In the genomic region with DNA sequence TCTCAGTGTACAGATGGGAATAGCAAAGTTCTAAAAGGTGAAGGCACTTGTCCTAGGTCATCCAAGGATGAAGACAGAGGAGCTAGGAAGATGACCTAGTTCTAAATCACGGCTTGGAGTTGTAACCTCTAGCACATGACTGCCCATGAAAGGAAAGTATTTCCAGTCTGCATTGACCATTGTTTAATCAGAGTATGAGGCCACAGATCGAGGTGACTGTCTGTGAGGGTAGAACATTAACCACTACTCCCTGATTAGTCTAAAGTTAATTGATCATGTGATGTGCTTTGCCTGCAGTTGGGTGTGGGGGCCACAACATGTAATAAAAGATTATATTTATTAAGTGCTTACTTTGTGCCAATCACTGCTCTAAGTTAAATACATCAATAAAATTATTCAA, we compare ENCODE assay signal across 8 cellular contexts. TPM values are rescaled to one million over a fixed set of nuclear protein-coding genes. Genes with fewer than 3 reads are reported as not detected.
DNase-seq lines count a peak whose midpoint lies in the region; ATAC-seq lines count a peak whose summit lies in the region.

No MANE protein-coding gene starts in this region.

- intact Hi-C loops in activated T-helper 2 cell treated with anti-CD3 and anti-CD28 coated beads, Interferon-gamma antibody, Interleukin-2, Interleukin-4, amounts not matched to agents 10 μg/mL and 5 μg/mL and 100 μg/mL, durations not matched to agents 14 hours and 24 hours and 36 hours (cut with micrococcal nuclease), result loop anchor here (2.0 to 10.0 kb wide), 4 partner anchors 22 to 398 kb away; a partner anchor contains a TSS

- no peaks in the 10 kb centered on the region for H3K27me3 ChIP-seq in HAP-1 (ENCODE audit: low read depth)

- ATAC-seq in HG02981 (IDR thresholded peaks at IDR 0.05; ENCODE audit: unreplicated experiment) (peak; percentile 63), left lobe of liver (no peak)
- peak; percentile 42 to 50 for ATAC-seq in stimulated activated naive B cell treated with anti-CD40 and anti-IgM and Interleukin-4, amounts not matched to agents 10 μg/mL and 1 μg/mL and 100 μg/mL, for 72 hours (replicated peaks)

- H3K36me3 Mint-ChIP-seq in T-helper 1 cell treated with Interleukin-12 subunit alpha and Interleukin-12 subunit beta and Interleukin-4 antibody, amounts not matched to agents 30 μg/mL and 1 μg/mL, for 36 hours (ENCODE audit: low read depth), result peaks cover 10% of the 10 kb centered on the region
- H3K36me3 Mint-ChIP-seq in activated T-helper 2 cell treated with anti-CD3 and anti-CD28 coated beads, Interferon-gamma antibody, Interleukin-2, Interleukin-4, amounts not matched to agents 10 μg/mL and 5 μg/mL and 100 μg/mL, durations not matched to agents 14 hours and 24 hours and 36 hours (ENCODE audit: low read depth), result no peaks in the 10 kb centered on the region
- no peaks in the 10 kb centered on the region for H3K36me3 Mint-ChIP-seq in stimulated activated naive B cell treated with anti-CD40 and anti-IgM and Interleukin-4, amounts not matched to agents 10 μg/mL and 1 μg/mL and 100 μg/mL, for 72 hours

- peak overlapping the region; percentile 69 for H3K27ac Mint-ChIP-seq in T-helper 1 cell treated with Interleukin-12 subunit alpha and Interleukin-12 subunit beta and Interleukin-4 antibody, amounts not matched to agents 30 μg/mL and 1 μg/mL, for 36 hours
- H3K27ac Mint-ChIP-seq in activated T-helper 2 cell treated with anti-CD3 and anti-CD28 coated beads, Interferon-gamma antibody, Interleukin-2, Interleukin-4, amounts not matched to agents 10 μg/mL and 5 μg/mL and 100 μg/mL, durations not matched to agents 14 hours and 24 hours and 36 hours, result no peak overlapping the region
- H3K27ac Mint-ChIP-seq in stimulated activated naive B cell treated with anti-CD40 and anti-IgM and Interleukin-4, amounts not matched to agents 10 μg/mL and 1 μg/mL and 100 μg/mL, for 72 hours, result no peak overlapping the region

- H3K4me3 ChIP-seq in HAP-1, result no peak overlapping the region

- H3K9me3 ChIP-seq in HAP-1, result no peaks in the 10 kb centered on the region

- no peaks in the 10 kb centered on the region for H3K36me3 ChIP-seq in HAP-1 (replicated peaks)

- H3K9me3 Mint-ChIP-seq in T-helper 1 cell treated with Interleukin-12 subunit alpha and Interleukin-12 subunit beta and Interleukin-4 antibody, amounts not matched to agents 30 μg/mL and 1 μg/mL, for 36 hours, result no peaks in the 10 kb centered on the region
- no peaks in the 10 kb centered on the region for H3K9me3 Mint-ChIP-seq in activated T-helper 2 cell treated with anti-CD3 and anti-CD28 coated beads, Interferon-gamma antibody, Interleukin-2, Interleukin-4, amounts not matched to agents 10 μg/mL and 5 μg/mL and 100 μg/mL, durations not matched to agents 14 hours and 24 hours and 36 hours
- no peaks in the 10 kb centered on the region for H3K9me3 Mint-ChIP-seq in stimulated activated naive B cell treated with anti-CD40 and anti-IgM and Interleukin-4, amounts not matched to agents 10 μg/mL and 1 μg/mL and 100 μg/mL, for 72 hours

- DNase-seq in T-helper 1 cell (no peak), HAP-1 (ENCODE audit: low spot score in 2 of 2) (no peak), left lobe of liver (ENCODE audit: low spot score) (no peak), germinal center (ENCODE audit: low spot score) (no peak)
- no peak for DNase-seq in activated T-helper 2 cell treated with anti-CD3 and anti-CD28 coated beads, Interferon-gamma antibody, Interleukin-2, Interleukin-4, amounts not matched to agents 10 μg/mL and 5 μg/mL and 100 μg/mL, durations not matched to agents 14 hours and 24 hours and 36 hours (ENCODE audit: low spot score)
- DNase-seq in stimulated activated naive B cell treated with anti-CD40 and anti-IgM and Interleukin-4, amounts not matched to agents 10 μg/mL and 1 μg/mL and 100 μg/mL, for 72 hours, result no peak

- in situ Hi-C loops in HAP-1 (cut with MboI; ENCODE audit: low sequenced_read_pairs), result no loop called here

- peaks cover 30% of the 10 kb centered on the region for H3K27me3 Mint-ChIP-seq in T-helper 1 cell treated with Interleukin-12 subunit alpha and Interleukin-12 subunit beta and Interleukin-4 antibody, amounts not matched to agents 30 μg/mL and 1 μg/mL, for 36 hours (ENCODE audit: low read depth)
- peaks cover 36% of the 10 kb centered on the region for H3K27me3 Mint-ChIP-seq in activated T-helper 2 cell treated with anti-CD3 and anti-CD28 coated beads, Interferon-gamma antibody, Interleukin-2, Interleukin-4, amounts not matched to agents 10 μg/mL and 5 μg/mL and 100 μg/mL, durations not matched to agents 14 hours and 24 hours and 36 hours (ENCODE audit: low read depth)
- peaks cover 4 to 7% of the 10 kb centered on the region in 2 donors for H3K27me3 Mint-ChIP-seq in stimulated activated naive B cell treated with anti-CD40 and anti-IgM and Interleukin-4, amounts not matched to agents 10 μg/mL and 1 μg/mL and 100 μg/mL, for 72 hours

- H3K4me3 Mint-ChIP-seq in T-helper 1 cell treated with Interleukin-12 subunit alpha and Interleukin-12 subunit beta and Interleukin-4 antibody, amounts not matched to agents 30 μg/mL and 1 μg/mL, for 36 hours, result peak overlapping the region; percentile 71
- peak overlapping the region; percentile 3 for H3K4me3 Mint-ChIP-seq in activated T-helper 2 cell treated with anti-CD3 and anti-CD28 coated beads, Interferon-gamma antibody, Interleukin-2, Interleukin-4, amounts not matched to agents 10 μg/mL and 5 μg/mL and 100 μg/mL, durations not matched to agents 14 hours and 24 hours and 36 hours (ENCODE audit: low read depth)
- H3K4me3 Mint-ChIP-seq in stimulated activated naive B cell treated with anti-CD40 and anti-IgM and Interleukin-4, amounts not matched to agents 10 μg/mL and 1 μg/mL and 100 μg/mL, for 72 hours, result peak overlapping the region in 1 of 2 donors; percentile 31

- H3K4me1 Mint-ChIP-seq in T-helper 1 cell treated with Interleukin-12 subunit alpha and Interleukin-12 subunit beta and Interleukin-4 antibody, amounts not matched to agents 30 μg/mL and 1 μg/mL, for 36 hours (ENCODE audit: low read depth), result peaks cover 33% of the 10 kb centered on the region
- H3K4me1 Mint-ChIP-seq in activated T-helper 2 cell treated with anti-CD3 and anti-CD28 coated beads, Interferon-gamma antibody, Interleukin-2, Interleukin-4, amounts not matched to agents 10 μg/mL and 5 μg/mL and 100 μg/mL, durations not matched to agents 14 hours and 24 hours and 36 hours (ENCODE audit: low read depth), result peaks cover 28% of the 10 kb centered on the region
- peaks cover 29 to 43% of the 10 kb centered on the region in 2 donors for H3K4me1 Mint-ChIP-seq in stimulated activated naive B cell treated with anti-CD40 and anti-IgM and Interleukin-4, amounts not matched to agents 10 μg/mL and 1 μg/mL and 100 μg/mL, for 72 hours

- H3K4me1 ChIP-seq in HAP-1, result no peaks in the 10 kb centered on the region; the same call in 1 of the 2 replicates

RNA-seq across cellular contexts. Expression of a gene that starts 0.7 kb away (rescaled TPM):
- total RNA-seq in activated T-helper 2 cell treated with anti-CD3 and anti-CD28 coated beads, Interferon-gamma antibody, Interleukin-2, Interleukin-4, amounts not matched to agents 10 μg/mL and 5 μg/mL and 100 μg/mL, durations not matched to agents 14 hours and 24 hours and 36 hours, result 0.25 and 0.28 TPM in 2 replicates
- 0.05 TPM for total RNA-seq in left lobe of liver
